Comparison of ENCODE assay signal across 27 cellular contexts in genomic region chr11:109526061-109526460, GRCh38.
"Had no signal": no experiment of that assay in that cellular context is flagged by ENCODE, and none has a peak within 500 bp of the region (broad histone marks: within the 10 kb centered on the region; RNA-seq: fewer than 3 reads in every experiment).

No MANE protein-coding gene starts in this region.

- H3K4me1 ChIP-seq: neural progenitor cell, parathyroid adenoma, psoas muscle, right lobe of liver, sigmoid colon, stomach, thyroid gland, tibial nerve, upper lobe of right lung, uterus had no signal

- H3K27ac ChIP-seq: neural progenitor cell, ovary, parathyroid adenoma, psoas muscle, right lobe of liver, sigmoid colon, stomach, thoracic aorta, thyroid gland, tibial nerve, upper lobe of right lung, uterus had no signal

- DNase-seq: naive B cell; naive thymus-derived CD8-positive, alpha-beta T cell; nephron progenitor cell; occipital lobe; ovary; posterior cingulate gyrus; psoas muscle; right cardiac atrium; right lobe of liver; sigmoid colon; small intestine; stimulated activated CD4-positive, alpha-beta T cell treated with anti-CD3 and anti-CD28 coated beads, Interleukin-15, amount 100 ng/mL, for 24 hours; stimulated activated CD4-positive, alpha-beta T cell treated with anti-CD3 and anti-CD28 coated beads, Interleukin-2, amount 100 ng/mL, for 24 hours; stimulated activated CD4-positive, alpha-beta T cell treated with anti-CD3 and anti-CD28 coated beads, Interleukin-2, amount 100 ng/mL, for 48 hours; stimulated activated CD4-positive, alpha-beta T cell treated with anti-CD3 and anti-CD28 coated beads, Interleukin-4, amount 100 ng/mL, for 4 hours; stimulated activated CD8-positive, alpha-beta memory T cell treated with anti-CD3 and anti-CD28 coated beads, Interleukin-4, amount 100 ng/mL, for 48 hours; stimulated activated naive CD4-positive, alpha-beta T cell; stomach; thyroid gland; upper lobe of right lung; uterus had no signal

- H3K9me3 ChIP-seq: ovary, psoas muscle, right lobe of liver, sigmoid colon, thoracic aorta, thyroid gland, upper lobe of right lung, uterus had no signal

- H2AFZ ChIP-seq: neural progenitor cell, parathyroid adenoma had no signal

- H3K9ac ChIP-seq: neural progenitor cell, parathyroid adenoma had no signal

- ATAC-seq: naive thymus-derived CD8-positive, alpha-beta T cell; natural killer cell treated with Interleukin-12 subunit alpha and Interleukin-12 subunit beta and Interleukin-15 and Interleukin-18, amount 100 ng/mL, for 72 hours; psoas muscle; right cardiac atrium; right lobe of liver; stimulated activated memory B cell treated with anti-CD40 and anti-IgM and Interleukin-4, amounts not matched to agents 10 μg/mL and 1 μg/mL and 100 μg/mL, for 72 hours; upper lobe of right lung had no signal

- H3K4me2 ChIP-seq: neural progenitor cell had no signal

- H3K4me3 ChIP-seq: neural progenitor cell, ovary, psoas muscle, right lobe of liver, sigmoid colon, stomach, thoracic aorta, thyroid gland, tibial nerve, upper lobe of right lung, uterus had no signal

- H3K36me3 ChIP-seq: neural progenitor cell, ovary, right lobe of liver, sigmoid colon, stomach, thoracic aorta, thyroid gland, tibial nerve, upper lobe of right lung, uterus had no signal

- H3K79me2 ChIP-seq: parathyroid adenoma had no signal

- H3K27me3 ChIP-seq: neural progenitor cell, ovary, right lobe of liver, sigmoid colon, stomach, thyroid gland, tibial nerve, upper lobe of right lung, uterus had no signal
